21 cellular contexts compared by ENCODE assay signal in the genomic region with DNA sequence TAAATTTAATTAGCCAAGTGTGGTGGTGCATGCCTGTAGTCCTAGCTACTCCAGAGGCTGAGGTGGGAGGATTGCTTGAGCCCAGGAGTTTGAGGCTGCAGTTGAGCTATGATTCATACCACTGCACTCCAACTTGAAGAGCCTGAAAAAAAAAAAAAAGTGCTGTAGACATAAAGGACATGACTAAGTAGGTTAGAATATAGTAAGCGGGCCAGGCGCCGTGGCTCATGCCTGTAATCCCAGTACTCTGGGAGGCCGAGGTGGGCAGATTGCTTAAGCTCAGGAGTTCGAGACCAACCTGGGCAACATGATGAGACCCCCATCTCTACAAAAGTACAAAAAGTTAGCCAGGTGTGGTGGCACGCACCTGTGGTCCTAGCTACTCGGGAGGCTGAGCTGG. TPM values are rescaled to one million over a fixed set of nuclear protein-coding genes. Genes with fewer than 3 reads are reported as not detected.
DNase-seq lines count a peak whose midpoint lies in the region; TF ChIP-seq lines count a peak whose summit lies in the region.
"Not testable (repeated sequence)": the region's sequence is repeated elsewhere in the genome, so short reads cannot be mapped to it uniquely, and the experiment has no call there.
"Had no signal": no experiment of that assay in that cellular context is flagged by ENCODE, and none has a peak within 500 bp of the region (broad histone marks: within the 10 kb centered on the region; RNA-seq: fewer than 3 reads in every experiment).

No MANE protein-coding gene starts in this region.

- H4K91ac ChIP-seq in trophoblast cell (ENCODE audit: low read depth, low read length), result not testable (repeated sequence)

- no CpG with 5 or more reads among the region's 7 CpGs for WGBS in trophoblast cell (ENCODE audit: extremely low coverage, insufficient coverage, insufficient read length)

- H3K79me1 ChIP-seq in trophoblast cell (ENCODE audit: low read length), result not testable (repeated sequence)

- not testable (repeated sequence) for H4K12ac ChIP-seq in trophoblast cell (ENCODE audit: low read depth, low read length)

- H3K18ac ChIP-seq in trophoblast cell (ENCODE audit: low read length), result not testable (repeated sequence)

- not testable (repeated sequence) for H3K4ac ChIP-seq in trophoblast cell (ENCODE audit: low read depth, low read length)

- H3K36me3 ChIP-seq in trophoblast cell (ENCODE audit: control insufficient read depth in 1 of 2, insufficient read depth in 2 of 2, low read length in 2 of 2), result not testable (repeated sequence)

- H3K27me3 Mint-ChIP-seq in HFFc6 (ENCODE audit: insufficient read depth), result not testable (repeated sequence)

- not testable (repeated sequence) for H3K79me2 ChIP-seq in trophoblast cell (ENCODE audit: control insufficient read depth, insufficient read depth, low read length, poor library complexity)

- H2BK12ac ChIP-seq in trophoblast cell (ENCODE audit: low read length), result not testable (repeated sequence)

- not testable (repeated sequence) for H2AFZ ChIP-seq in trophoblast cell (ENCODE audit: insufficient read depth, low read length, poor library complexity)

- H3K27me3 ChIP-seq in trophoblast cell (ENCODE audit: insufficient read depth, low read length), result not testable (repeated sequence)

- not testable (repeated sequence) for H3K4me2 ChIP-seq in trophoblast cell (ENCODE audit: low read length)

- not testable (repeated sequence) for H3K36me3 Mint-ChIP-seq in HFFc6 (ENCODE audit: low read depth)

- H3K9me3 ChIP-seq in trophoblast cell (ENCODE audit: insufficient read depth, low read depth, low read length), result not testable (repeated sequence)

- peak; percentile 47 for DNase-seq in A172 (ENCODE audit: low spot score)
- DNase-seq in HFFc6, result peak; percentile 70
- peak; percentile 45 for DNase-seq in NCI-H226
- peak; percentile 28 for DNase-seq in activated CD4-positive, alpha-beta T cell treated with anti-CD3 and anti-CD28 coated beads for 48 hours
- peak; percentile 26 for DNase-seq in astrocyte of the hippocampus (ENCODE audit: low read depth, low spot score)
- peak; percentile 43 for DNase-seq in epithelial cell of prostate (ENCODE audit: low read depth, low spot score)
- peak; percentile 90 for DNase-seq in iris pigment epithelial cell (ENCODE audit: low read depth)
- peak; percentile 74 to 78 for DNase-seq in trophoblast cell

- H3K4me3 ChIP-seq in trophoblast cell (ENCODE audit: low read depth, low read length), result not testable (repeated sequence)

- not testable (repeated sequence) for H3K27ac ChIP-seq in epithelial cell of prostate; trophoblast cell (ENCODE audit: low read depth, low read length)

- not testable (repeated sequence) for H3K14ac ChIP-seq in trophoblast cell (ENCODE audit: low read length)

- not testable (repeated sequence) for TF ChIP-seq CTCF in HFFc6 (IDR thresholded peaks at IDR 0.05)

- H3K4me1 ChIP-seq in trophoblast cell (ENCODE audit: control insufficient read depth in 1 of 2, insufficient read depth in 2 of 2, low read length in 2 of 2), result not testable (repeated sequence)

- not testable (repeated sequence) for H2BK5ac ChIP-seq in trophoblast cell (ENCODE audit: low read depth, low read length, poor library complexity)

- not testable (repeated sequence) for H3K23ac ChIP-seq in trophoblast cell (ENCODE audit: low read length)

- H3K9ac ChIP-seq in trophoblast cell (ENCODE audit: low read length), result not testable (repeated sequence)

- not testable (repeated sequence) for H3K27ac Mint-ChIP-seq in HFFc6

- H4K8ac ChIP-seq in trophoblast cell (ENCODE audit: low read depth, low read length), result not testable (repeated sequence)

- not testable (repeated sequence) for H3K4me3 Mint-ChIP-seq in HFFc6

- not testable (repeated sequence) for H3K9me3 Mint-ChIP-seq in HFFc6

- not testable (repeated sequence) for H2AK5ac ChIP-seq in trophoblast cell (ENCODE audit: low read length)

- H3K4me1 Mint-ChIP-seq in HFFc6 (ENCODE audit: low read depth), result peaks cover 12% of the 10 kb centered on the region

- not testable (repeated sequence) for H2BK120ac ChIP-seq in trophoblast cell (ENCODE audit: insufficient read depth, low read length, poor library complexity)

RNA-seq across cellular contexts. Expression of a gene that starts 2.2 kb away (rescaled TPM):
- not detected in 2 replicates for total RNA-seq in A172 (2014; rRNA removed; shearing (Covaris generic))
- total RNA-seq in HFFc6 (2021; fragmentation: NEBNext Ultra II Directional; extraction: Animal tissue kit (Norgen Biotek cat#: 25700)), result not detected
- 0.07 and 0.08 TPM in 2 replicates for polyA plus RNA-seq in trophoblast cell (2013)
- total RNA-seq: CD4-positive, alpha-beta T cell; fibroblast of villous mesenchyme; left colon; myocyte; NCI-H460; OCI-LY7; prostate gland; sigmoid colon; testis; vagina had no signal

RNA-seq across cellular contexts. Expression of a gene that starts 9.0 kb away (rescaled TPM):
- not detected in 2 replicates for total RNA-seq in A172 (2014; rRNA removed; shearing (Covaris generic))
- total RNA-seq in HFFc6 (2021; fragmentation: NEBNext Ultra II Directional; extraction: Animal tissue kit (Norgen Biotek cat#: 25700)), result not detected
- polyA plus RNA-seq in trophoblast cell (2013), result 0.08 TPM in 1 of 2 replicates, not detected in the other
- total RNA-seq: CD4-positive, alpha-beta T cell; fibroblast of villous mesenchyme; heart right ventricle; left colon; mesenteric fat pad; myocyte; NCI-H460; OCI-LY7; Right ventricle myocardium inferior; sigmoid colon; vagina had no signal

Comparison
In these comparisons a context has a peak if more than half of its experiments do, and no peak if none do; other contexts are left out.
1. DNase-seq: peak in every context shown above with its lines; median percentile 90 in iris pigment epithelial cell; 76 in trophoblast cell; 70 in HFFc6; 47 in A172; 45 in NCI-H226; 43 in epithelial cell of prostate; 28 in activated CD4-positive, alpha-beta T cell treated with anti-CD3 and anti-CD28 coated beads for 48 hours; 26 in astrocyte of the hippocampus.